In the genomic region with DNA sequence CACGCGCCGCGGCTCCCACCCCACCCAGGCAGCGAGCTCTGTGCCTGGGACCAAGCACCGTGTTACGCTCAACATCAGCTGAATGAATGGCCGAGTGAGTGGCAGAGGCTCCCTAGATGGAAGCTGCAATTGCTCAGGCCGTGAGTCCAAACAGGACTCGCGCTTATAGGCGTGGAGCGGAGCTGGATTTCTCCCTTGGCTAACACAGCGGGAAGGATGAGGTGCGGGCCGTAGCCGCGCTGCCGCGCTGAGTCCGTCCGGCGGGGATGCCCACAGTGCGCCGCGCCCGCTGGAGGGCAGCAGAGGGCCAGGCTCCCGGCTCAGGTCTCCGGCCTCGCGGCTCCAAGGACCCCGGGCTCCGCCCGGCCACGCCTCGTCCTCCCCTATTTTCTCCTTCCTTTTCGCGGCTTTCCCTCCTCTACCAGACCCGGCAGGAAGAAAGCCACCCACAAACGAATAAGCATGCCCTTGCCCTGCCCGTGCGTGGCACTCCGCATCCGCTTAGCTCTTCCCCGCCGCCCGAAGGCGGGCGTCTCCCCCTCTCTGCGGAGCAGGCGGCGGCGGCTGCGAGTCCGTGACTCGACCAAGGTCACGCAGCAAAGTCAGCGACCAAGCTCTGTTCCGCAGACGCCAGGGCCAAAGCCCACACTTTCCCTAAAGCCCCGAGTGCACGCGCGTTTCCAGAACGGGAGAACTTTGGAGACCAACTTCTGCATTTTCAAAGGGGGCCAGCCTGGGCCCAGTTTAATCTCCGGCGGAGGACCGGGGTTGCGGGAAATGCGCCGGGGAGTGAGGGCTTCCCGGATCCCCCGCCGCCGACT, we compare ENCODE assay signal across 8 cellular contexts. TPM values are rescaled to one million over a fixed set of nuclear protein-coding genes. Genes with fewer than 3 reads are reported as not detected.
DNase-seq lines count a peak whose midpoint lies in the region; ATAC-seq and TF ChIP-seq lines count a peak whose summit lies in the region.

No MANE protein-coding gene starts in this region.

- H3K4me3 Mint-ChIP-seq in activated CD4-positive, alpha-beta memory T cell treated with anti-CD3 and anti-CD28 coated beads, Interleukin-2, amount 10 ng/mL, durations not matched to agents 7 days and 5 days, result peak overlapping the region; percentile 62
- peak overlapping the region; percentile 80 to 82 for H3K4me3 Mint-ChIP-seq in effector memory CD8-positive, alpha-beta T cell
- H3K4me3 Mint-ChIP-seq in memory B cell, result peak overlapping the region; percentile 82

- CTCF ChIA-PET in A673 (lab: Charles Lee), result interaction anchor here (1.5 kb wide), 1 partner anchor 44 kb away, joined by 5 read pairs; no protein-coding TSS in a partner anchor
- CTCF ChIA-PET in activated CD4-positive, alpha-beta memory T cell treated with anti-CD3 and anti-CD28 coated beads, Interleukin-2, amount 10 ng/mL, durations not matched to agents 7 days and 5 days (lab: Charles Lee), result interaction anchor here (0.8 to 2.4 kb wide), 14 partner anchors 9 to 323 kb away, joined by 3 to 8 read pairs (median 4); a partner anchor contains a TSS

- H3K27me3 Mint-ChIP-seq in activated CD4-positive, alpha-beta memory T cell treated with anti-CD3 and anti-CD28 coated beads, Interleukin-2, amount 10 ng/mL, durations not matched to agents 7 days and 5 days, result peaks cover 45% of the 10 kb centered on the region
- peaks cover 42 to 83% of the 10 kb centered on the region in 2 donors for H3K27me3 Mint-ChIP-seq in effector memory CD8-positive, alpha-beta T cell
- peaks cover 14% of the 10 kb centered on the region for H3K27me3 Mint-ChIP-seq in memory B cell

- intact Hi-C loops in A673 (cut with micrococcal nuclease; ENCODE audit: unreplicated experiment), result no loop called here

- POLR2A ChIA-PET in A673 (lab: Charles Lee; ENCODE audit: low non-redundant PET), result interaction anchor here (0.8 kb wide), 1 partner anchor 148 kb away, joined by 9 read pairs; no protein-coding TSS in a partner anchor
- POLR2A ChIA-PET in activated CD4-positive, alpha-beta memory T cell treated with anti-CD3 and anti-CD28 coated beads, Interleukin-2, amount 10 ng/mL, durations not matched to agents 7 days and 5 days (lab: Charles Lee), result interaction anchor here (1.1 kb wide), 1 partner anchor 57 kb away, joined by 4 read pairs; a partner anchor contains a TSS

- peaks cover 10% of the 10 kb centered on the region for H3K4me1 ChIP-seq in A673 (ENCODE audit: insufficient read depth, low read length, poor library complexity, severe bottlenecking)

- H3K27ac ChIP-seq in A673 (ENCODE audit: low read depth, low read length, poor library complexity, severe bottlenecking), result no peak overlapping the region

- ATAC-seq in GM18858 (IDR thresholded peaks at IDR 0.05; ENCODE audit: unreplicated experiment) (peak; percentile 69), HG03139 (IDR thresholded peaks at IDR 0.05; ENCODE audit: unreplicated experiment) (peak; percentile 81), memory B cell (ENCODE audit: low read depth) (peak; percentile 89)
- peak; percentile 81 for ATAC-seq in effector memory CD8-positive, alpha-beta T cell (replicated peaks)

- H3K36me3 Mint-ChIP-seq in activated CD4-positive, alpha-beta memory T cell treated with anti-CD3 and anti-CD28 coated beads, Interleukin-2, amount 10 ng/mL, durations not matched to agents 7 days and 5 days (ENCODE audit: low read depth), result no peaks in the 10 kb centered on the region
- H3K36me3 Mint-ChIP-seq in effector memory CD8-positive, alpha-beta T cell (ENCODE audit: insufficient read depth), result no peaks in the 10 kb centered on the region
- no peaks in the 10 kb centered on the region for H3K36me3 Mint-ChIP-seq in memory B cell

- DNase-seq in A673 (ENCODE audit: low spot score) (peak; percentile 67), NCI-H524 (lab: John Stamatoyannopoulos, UW) (peak; percentile 45 to 80), memory B cell (ENCODE audit: low spot score in 2 of 2) (peak; percentile 53 to 67)
- DNase-seq in activated CD4-positive, alpha-beta memory T cell treated with anti-CD3 and anti-CD28 coated beads, Interleukin-2, amount 10 ng/mL, durations not matched to agents 7 days and 5 days, result peak; percentile 63
- peak; percentile 21 to 35 (median 27) for DNase-seq in effector memory CD8-positive, alpha-beta T cell
- peak; percentile 5 to 55 (median 31) for DNase-seq in stimulated activated CD4-positive, alpha-beta T cell treated with anti-CD3 and anti-CD28 coated beads, TNF-alpha, amount 100 ng/mL, for 4 hours (ENCODE audit: low read depth in 3 of 3)

- no TSS peak for BruUV-seq in A673 (replicated peaks; lab: Mats Ljungman, UMichigan)

- H3K36me3 ChIP-seq in A673 (ENCODE audit: insufficient read depth, low read length, poor library complexity, severe bottlenecking), result no peaks in the 10 kb centered on the region

- TF ChIP-seq CTCF in A673 (conservative IDR thresholded peaks at IDR 0.05; ENCODE audit: low read depth, low read length), result peak; percentile 76

- H3K9me3 ChIP-seq in A673 (ENCODE audit: low read depth, low read length, poor library complexity, severe bottlenecking), result no peaks in the 10 kb centered on the region

- H3K4me1 Mint-ChIP-seq in activated CD4-positive, alpha-beta memory T cell treated with anti-CD3 and anti-CD28 coated beads, Interleukin-2, amount 10 ng/mL, durations not matched to agents 7 days and 5 days, result peaks cover 7% of the 10 kb centered on the region
- no peaks in the 10 kb centered on the region for H3K4me1 Mint-ChIP-seq in effector memory CD8-positive, alpha-beta T cell (ENCODE audit: low read depth in 2 of 2)
- peaks cover 3% of the 10 kb centered on the region for H3K4me1 Mint-ChIP-seq in memory B cell

- no peak overlapping the region for H3K27ac Mint-ChIP-seq in activated CD4-positive, alpha-beta memory T cell treated with anti-CD3 and anti-CD28 coated beads, Interleukin-2, amount 10 ng/mL, durations not matched to agents 7 days and 5 days
- H3K27ac Mint-ChIP-seq in effector memory CD8-positive, alpha-beta T cell, result no peak overlapping the region
- no peak overlapping the region for H3K27ac Mint-ChIP-seq in memory B cell

- H3K9me3 Mint-ChIP-seq in activated CD4-positive, alpha-beta memory T cell treated with anti-CD3 and anti-CD28 coated beads, Interleukin-2, amount 10 ng/mL, durations not matched to agents 7 days and 5 days, result no peaks in the 10 kb centered on the region
- no peaks in the 10 kb centered on the region for H3K9me3 Mint-ChIP-seq in effector memory CD8-positive, alpha-beta T cell
- H3K9me3 Mint-ChIP-seq in memory B cell, result no peaks in the 10 kb centered on the region

- H3K27me3 ChIP-seq in A673 (replicated peaks; ENCODE audit: insufficient read depth, low read depth, low read length, poor library complexity), result peaks cover 41% of the 10 kb centered on the region

- peak overlapping the region; percentile 48 for H3K4me3 ChIP-seq in A673 (ENCODE audit: low read depth, low read length, poor library complexity, severe bottlenecking)

RNA-seq across cellular contexts. Expression of a gene that starts 48.5 kb away (rescaled TPM):
- total RNA-seq in A673 (2021), result 0.24 and 0.45 TPM in 2 replicates
- not detected for total RNA-seq in activated CD4-positive, alpha-beta memory T cell treated with anti-CD3 and anti-CD28 coated beads, Interleukin-2, amount 10 ng/mL, durations not matched to agents 7 days and 5 days

RNA-seq across cellular contexts. Expression of a gene that starts 56.9 kb away (rescaled TPM):
- total RNA-seq in A673 (2021), result 28.9 and 34.4 TPM in 2 replicates
- total RNA-seq in activated CD4-positive, alpha-beta memory T cell treated with anti-CD3 and anti-CD28 coated beads, Interleukin-2, amount 10 ng/mL, durations not matched to agents 7 days and 5 days, result 10 to 100 TPM; 35.8 to 37.3 TPM
